Comparison of ENCODE assay signal across 8 cellular contexts in the genomic region with DNA sequence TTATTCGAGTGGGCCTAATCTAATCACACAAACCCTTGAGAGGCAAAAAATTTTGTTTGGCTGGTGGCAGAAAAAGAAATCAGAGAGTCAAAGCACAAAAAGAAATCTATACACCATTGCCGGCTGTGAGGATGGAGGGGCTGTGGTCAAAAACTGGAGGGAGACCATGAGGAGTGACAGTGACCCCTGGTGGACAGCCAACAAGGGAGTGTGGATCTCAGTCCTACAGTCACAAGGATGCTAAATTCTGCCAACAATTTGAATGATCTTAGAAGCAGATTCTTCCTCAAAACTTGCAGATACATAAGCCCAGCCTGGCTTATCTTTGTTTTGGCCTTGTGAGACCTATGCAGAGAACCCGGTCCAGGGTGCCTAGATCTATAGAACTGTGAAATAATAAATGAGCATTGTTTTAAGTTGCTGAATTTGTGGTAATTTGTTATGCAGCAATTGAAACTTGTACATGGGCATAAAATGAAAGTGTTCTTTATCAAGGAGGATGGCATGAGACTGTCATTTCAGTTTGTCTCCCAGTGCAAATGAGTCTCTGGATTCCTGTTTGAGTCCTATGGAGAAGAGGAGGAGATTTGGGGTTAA.
DNase-seq lines count a peak whose midpoint lies in the region; ATAC-seq, FAIRE-seq and TF ChIP-seq lines count a peak whose summit lies in the region.

No MANE protein-coding gene starts in this region.

- no peak overlapping the region for H2AFZ ChIP-seq in SK-N-SH (ENCODE audit: low read depth)

- H3K36me3 ChIP-seq in SK-N-SH (replicated peaks in 1 of 2; ENCODE audit: control insufficient read depth in 1 of 2, insufficient read depth in 2 of 2, low read length in 1 of 2) (no peaks in the 10 kb centered on the region), colonic mucosa (no peaks in the 10 kb centered on the region), small intestine (ENCODE audit: control insufficient read depth in 2 of 2, insufficient read depth in 2 of 2, low read length in 2 of 2) (no peaks in the 10 kb centered on the region)

- intact Hi-C loops in Calu3 (cut with micrococcal nuclease; ENCODE audit: unreplicated experiment) = no loop called here
- intact Hi-C loops in colonic mucosa (cut with DNase I) = no loop called here

- WGBS in SK-N-SH (ENCODE audit: low lambda C conversion rate) = 20% methylated on average over 3 of the region's 3 CpGs
- 20 to 29% (median 28%) methylated on average over 3 of the region's 3 CpGs for whole genome bisulfite sequencing in small intestine, 3 donors

- H3K9me2 ChIP-seq in SK-N-SH = no peaks in the 10 kb centered on the region

- TF ChIP-seq RAD21 in SK-N-SH (IDR thresholded peaks at IDR 0.05; ENCODE audit: low read length) = peak; percentile 39

- H3K27me3 ChIP-seq in SK-N-SH (ENCODE audit: insufficient read depth) = no peaks in the 10 kb centered on the region
- no peaks in the 10 kb centered on the region for H3K27me3 ChIP-seq in colonic mucosa
- H3K27me3 ChIP-seq in small intestine (ENCODE audit: control insufficient read depth in 2 of 2, insufficient read depth in 2 of 2, low read length in 2 of 2) = peaks cover 0 to 2% of the 10 kb centered on the region in 2 donors

- no peak for TF ChIP-seq EP300 in SK-N-SH (IDR thresholded peaks at IDR 0.05; ENCODE audit: borderline replicate concordance in 1 of 2, low read depth in 1 of 2, low read length in 1 of 2)

- ATAC-seq in GM19324 (IDR thresholded peaks at IDR 0.05; ENCODE audit: low FRiP score, unreplicated experiment) (peak; percentile 73), HG03565 (IDR thresholded peaks at IDR 0.05; ENCODE audit: unreplicated experiment) (peak; percentile 77), GM18505 (IDR thresholded peaks at IDR 0.05; ENCODE audit: unreplicated experiment) (no peak)

- H3K4me1 ChIP-seq in SK-N-SH (ENCODE audit: control insufficient read depth in 1 of 2, insufficient read depth in 2 of 2, low read depth in 1 of 2, low read length in 1 of 2) = no peaks in the 10 kb centered on the region
- no peaks in the 10 kb centered on the region for H3K4me1 ChIP-seq in colonic mucosa
- H3K4me1 ChIP-seq in small intestine (ENCODE audit: control insufficient read depth in 2 of 2, insufficient read depth in 1 of 2, low read depth in 1 of 2, low read length in 1 of 2) = no peaks in the 10 kb centered on the region

- H3K9ac ChIP-seq in SK-N-SH (no peak overlapping the region), colonic mucosa (ENCODE audit: low read depth in 2 of 2, low read length in 2 of 2) (no peak overlapping the region)

- no peak overlapping the region for H3K4me3 Mint-ChIP-seq in Calu3 (ENCODE audit: low read depth, unreplicated experiment)

- H3F3A ChIP-seq in SK-N-SH (replicated peaks; ENCODE audit: insufficient read depth) = no peaks in the 10 kb centered on the region

- H3K27me3 Mint-ChIP-seq in Calu3 (ENCODE audit: unreplicated experiment) = no peaks in the 10 kb centered on the region

- no peak overlapping the region for H3K4me2 ChIP-seq in SK-N-SH

- peaks cover 5% of the 10 kb centered on the region for H3K9me3 Mint-ChIP-seq in Calu3 (ENCODE audit: low read depth, unreplicated experiment)

- no peaks in the 10 kb centered on the region for H3K36me3 Mint-ChIP-seq in Calu3 (ENCODE audit: insufficient read depth, unreplicated experiment)

- CTCF ChIA-PET in Calu3 (lab: Charles Lee) = interaction anchor here (0.7 kb wide), 1 partner anchor 299 kb away, joined by 3 read pairs; no protein-coding TSS in a partner anchor
- CTCF ChIA-PET in SK-N-SH (lab: Yijun Ruan, JAX) = no interaction called here

- no TSS peak for BruUV-seq in Calu3 (replicated peaks; lab: Mats Ljungman, UMichigan)

- no peak overlapping the region for H3K27ac Mint-ChIP-seq in Calu3 (ENCODE audit: unreplicated experiment)

- H3K79me2 ChIP-seq in SK-N-SH (ENCODE audit: insufficient read depth) = no peaks in the 10 kb centered on the region

- FAIRE-seq in small intestine (lab: Jason Lieb, UNC) = no peak

- H3K4me1 Mint-ChIP-seq in Calu3 (ENCODE audit: low read depth, unreplicated experiment) = peaks cover 6% of the 10 kb centered on the region

- TF ChIP-seq CTCF in Calu3 (IDR thresholded peaks at IDR 0.05; ENCODE audit: unreplicated experiment) (peak; percentile 84), SK-N-SH (IDR thresholded peaks at IDR 0.05) (peak; percentile 64), colonic mucosa (IDR thresholded peaks at IDR 0.05) (peak; percentile 42)

- POLR2A ChIA-PET in SK-N-SH (lab: Yijun Ruan, JAX) = no interaction called here

- TF ChIP-seq POLR2A in GM18505 (IDR thresholded peaks at IDR 0.05; ENCODE audit: borderline replicate concordance, extremely low read depth, insufficient read depth, insufficient read length) = no peak

- H4K20me1 ChIP-seq in SK-N-SH (ENCODE audit: insufficient read depth) = no peaks in the 10 kb centered on the region

- H3K27ac ChIP-seq in SK-N-SH (ENCODE audit: low read depth in 2 of 2, low read length in 1 of 2) (no peak overlapping the region), colonic mucosa (no peak overlapping the region), small intestine (ENCODE audit: low read depth in 1 of 2, low read length in 1 of 2) (no peak overlapping the region)

- DNase-seq in Calu3 (peak; percentile 81), SK-N-SH (peak; percentile 22), colonic mucosa (peak; percentile 27), small intestine (peak; percentile 25), pons (ENCODE audit: low spot score) (no peak)

- H3K4me3 ChIP-seq in SK-N-SH (ENCODE audit: low read depth in 2 of 2, low read length in 1 of 2) = no peak overlapping the region
- no peak overlapping the region for H3K4me3 ChIP-seq in colonic mucosa
- no peak overlapping the region for H3K4me3 ChIP-seq in small intestine (ENCODE audit: low read depth in 1 of 2, low read length in 2 of 2)

- H3K9me3 ChIP-seq in SK-N-SH (no peaks in the 10 kb centered on the region; the same call in 1 of the 2 replicates), colonic mucosa (no peaks in the 10 kb centered on the region), small intestine (ENCODE audit: control insufficient read depth, low read depth) (no peaks in the 10 kb centered on the region)

TF ChIP-seq in SK-N-SH, 30 proteins besides CTCF, POLR2A, EP300 and RAD21:
- TF ChIP-seq MEF2A (IDR thresholded peaks at IDR 0.05; ENCODE audit: borderline replicate concordance, low read depth) (no peak), TAF1 (IDR thresholded peaks at IDR 0.05; ENCODE audit: borderline replicate concordance, low read depth, low read length) (no peak), JUND (IDR thresholded peaks at IDR 0.05) (no peak), GATA2 (CRISPR knock-in tag; IDR thresholded peaks at IDR 0.05) (no peak), USF1 (IDR thresholded peaks at IDR 0.05; ENCODE audit: borderline replicate concordance, low read depth) (no peak), SIN3A (IDR thresholded peaks at IDR 0.05; ENCODE audit: borderline replicate concordance, low read depth, low read length) (no peak), ELF1 (IDR thresholded peaks at IDR 0.05) (no peak), REST (IDR thresholded peaks at IDR 0.05; ENCODE audit: low read depth, low read length) (no peak), MXI1 (IDR thresholded peaks at IDR 0.05; ENCODE audit: low read depth, low read length) (no peak), TCF12 (IDR thresholded peaks at IDR 0.05) (no peak)
- TF ChIP-seq, protein P1, sequence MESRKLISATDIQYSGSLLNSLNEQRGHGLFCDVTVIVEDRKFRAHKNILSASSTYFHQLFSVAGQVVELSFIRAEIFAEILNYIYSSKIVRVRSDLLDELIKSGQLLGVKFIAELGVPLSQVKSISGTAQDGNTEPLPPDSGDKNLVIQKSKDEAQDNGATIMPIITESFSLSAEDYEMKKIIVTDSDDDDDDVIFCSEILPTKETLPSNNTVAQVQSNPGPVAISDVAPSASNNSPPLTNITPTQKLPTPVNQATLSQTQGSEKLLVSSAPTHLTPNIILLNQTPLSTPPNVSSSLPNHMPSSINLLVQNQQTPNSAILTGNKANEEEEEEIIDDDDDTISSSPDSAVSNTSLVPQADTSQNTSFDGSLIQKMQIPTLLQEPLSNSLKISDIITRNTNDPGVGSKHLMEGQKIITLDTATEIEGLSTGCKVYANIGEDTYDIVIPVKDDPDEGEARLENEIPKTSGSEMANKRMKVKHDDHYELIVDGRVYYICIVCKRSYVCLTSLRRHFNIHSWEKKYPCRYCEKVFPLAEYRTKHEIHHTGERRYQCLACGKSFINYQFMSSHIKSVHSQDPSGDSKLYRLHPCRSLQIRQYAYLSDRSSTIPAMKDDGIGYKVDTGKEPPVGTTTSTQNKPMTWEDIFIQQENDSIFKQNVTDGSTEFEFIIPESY (IDR thresholded peaks at IDR 0.05; ENCODE audit: borderline replicate concordance, low read depth) = no peak
